Comparison of ENCODE assay signal across 13 cellular contexts in genomic region chr7:47940482-47941001, GRCh38. TPM values are rescaled to one million over a fixed set of nuclear protein-coding genes. Genes with fewer than 3 reads are reported as not detected.
DNase-seq lines count a peak whose midpoint lies in the region; ATAC-seq, FAIRE-seq and TF ChIP-seq lines count a peak whose summit lies in the region.
"Had no signal": no experiment of that assay in that cellular context is flagged by ENCODE, and none has a peak within 500 bp of the region (broad histone marks: within the 10 kb centered on the region; RNA-seq: fewer than 3 reads in every experiment).

No MANE protein-coding gene starts in this region.

- no peaks in the 10 kb centered on the region for H3K36me3 Mint-ChIP-seq in astrocyte (ENCODE audit: low read depth, unreplicated experiment)
- H3K36me3 Mint-ChIP-seq in progenitor cell of endocrine pancreas (ENCODE audit: insufficient read depth): no peaks in the 10 kb centered on the region
- H3K36me3 Mint-ChIP-seq: CD14-positive monocyte had no signal

- peaks cover 29% of the 10 kb centered on the region for H3K4me1 Mint-ChIP-seq in astrocyte (ENCODE audit: low read depth, unreplicated experiment)
- H3K4me1 Mint-ChIP-seq in progenitor cell of endocrine pancreas (ENCODE audit: low read depth): peaks cover 20% of the 10 kb centered on the region

- FAIRE-seq in astrocyte (lab: Jason Lieb, UNC): no peak

- peak; percentile 32 to 76 (median 44) for ATAC-seq in psoas muscle
- ATAC-seq: naive thymus-derived CD8-positive, alpha-beta T cell had no signal

- H3K9me3 ChIP-seq in astrocyte (ENCODE audit: insufficient read depth, low read depth, low read length) (no peaks in the 10 kb centered on the region), left ventricle myocardium inferior (replicated peaks) (no peaks in the 10 kb centered on the region), psoas muscle (no peaks in the 10 kb centered on the region)

- H2AFZ ChIP-seq in astrocyte (ENCODE audit: low read depth, low read length): peak overlapping the region; percentile 6

- no peaks in the 10 kb centered on the region for H4K20me1 ChIP-seq in astrocyte (ENCODE audit: insufficient read depth, low read length)

- H3K4me3 Mint-ChIP-seq in astrocyte (ENCODE audit: unreplicated experiment): no peak overlapping the region
- H3K4me3 Mint-ChIP-seq in progenitor cell of endocrine pancreas (ENCODE audit: low read depth): no peak overlapping the region
- H3K4me3 Mint-ChIP-seq: CD14-positive monocyte; naive thymus-derived CD8-positive, alpha-beta T cell had no signal

- 57 to 70% (median 60%) methylated on average over 10 of the region's 10 CpGs for WGBS in psoas muscle, 3 donors

- H3K9ac ChIP-seq in astrocyte (ENCODE audit: low read length): peak overlapping the region; percentile 77

- H3K4me2 ChIP-seq in astrocyte (ENCODE audit: low read length): peak overlapping the region; percentile 70

- H3K4me3 ChIP-seq in astrocyte (ENCODE audit: insufficient read depth, low read depth, low read length) (no peak overlapping the region), left ventricle myocardium inferior (peak overlapping the region; percentile 46), psoas muscle (no peak overlapping the region)

- intact Hi-C loops in left ventricle myocardium inferior (cut with micrococcal nuclease) (no loop called here), psoas muscle (cut with DNase I) (no loop called here)

- H3K36me3 ChIP-seq in astrocyte (ENCODE audit: insufficient read depth, low read length): no peaks in the 10 kb centered on the region
- no peaks in the 10 kb centered on the region for H3K36me3 ChIP-seq in left ventricle myocardium inferior
- H3K36me3 ChIP-seq in psoas muscle (ENCODE audit: insufficient read depth in 1 of 2, low read depth in 1 of 2): peaks cover 0 to 15% of the 10 kb centered on the region in 2 donors

- TF ChIP-seq CTCF in astrocyte (IDR thresholded peaks at IDR 0.05; ENCODE audit: insufficient read depth, low read depth, low read length) (no peak), left ventricle myocardium inferior (IDR thresholded peaks at IDR 0.05; ENCODE audit: borderline replicate concordance) (no peak), psoas muscle (IDR thresholded peaks at IDR 0.05) (no peak), progenitor cell of endocrine pancreas (IDR thresholded peaks at IDR 0.05; ENCODE audit: unreplicated experiment) (no peak)

- H3K27ac Mint-ChIP-seq in astrocyte (ENCODE audit: unreplicated experiment) (peak overlapping the region; percentile 93), progenitor cell of endocrine pancreas (no peak overlapping the region)
- H3K27ac Mint-ChIP-seq: naive thymus-derived CD8-positive, alpha-beta T cell had no signal

- no peaks in the 10 kb centered on the region for H3K79me2 ChIP-seq in astrocyte (ENCODE audit: insufficient read depth, low read length)

- no peaks in the 10 kb centered on the region for H3K9me3 Mint-ChIP-seq in astrocyte (ENCODE audit: unreplicated experiment)
- no peaks in the 10 kb centered on the region for H3K9me3 Mint-ChIP-seq in progenitor cell of endocrine pancreas (ENCODE audit: low read depth)
- H3K9me3 Mint-ChIP-seq: CD14-positive monocyte; naive thymus-derived CD8-positive, alpha-beta T cell had no signal

- DNase-seq in Daoy (ENCODE audit: low read depth): peak; percentile 45
- peak; percentile 50 for DNase-seq in astrocyte (ENCODE audit: low read depth)
- DNase-seq in left ventricle myocardium inferior: peak; percentile 53
- peak in 1 of 2 donors; percentile 30 for DNase-seq in psoas muscle
- DNase-seq in progenitor cell of endocrine pancreas (ENCODE audit: low spot score, unreplicated experiment): no peak
- DNase-seq in GDM1 (lab: John Stamatoyannopoulos, UW): no peak
- no peak for DNase-seq in T-helper 1 cell
- no peak for DNase-seq in SIG-M5 treated with dmso at 0.1 percent for 504 hours (lab: John Stamatoyannopoulos, UW; ENCODE audit: unreplicated experiment)
- DNase-seq: foreskin melanocyte; naive thymus-derived CD8-positive, alpha-beta T cell; NCI-H1105; PC-3 had no signal

- H3K27ac ChIP-seq in astrocyte (ENCODE audit: low read depth, low read length) (peak overlapping the region; percentile 95), left ventricle myocardium inferior (replicated peaks) (peak overlapping the region; percentile 93), psoas muscle (peak overlapping the region; percentile 70)

- H3K27me3 Mint-ChIP-seq in astrocyte (ENCODE audit: low read depth, unreplicated experiment) (no peaks in the 10 kb centered on the region), progenitor cell of endocrine pancreas (no peaks in the 10 kb centered on the region)

- H3K27me3 ChIP-seq in astrocyte (ENCODE audit: insufficient read depth, low read length) (no peaks in the 10 kb centered on the region), left ventricle myocardium inferior (ENCODE audit: low read depth) (no peaks in the 10 kb centered on the region), psoas muscle (ENCODE audit: insufficient read depth in 3 of 3, low read length in 2 of 3) (no peaks in the 10 kb centered on the region)

- H3K4me1 ChIP-seq in astrocyte (ENCODE audit: insufficient read depth, low read length): peaks cover 21% of the 10 kb centered on the region
- H3K4me1 ChIP-seq in left ventricle myocardium inferior: peaks cover 79% of the 10 kb centered on the region
- H3K4me1 ChIP-seq in psoas muscle: no peaks in the 10 kb centered on the region

RNA-seq across cellular contexts. Expression of gene PKD1L1, which starts 7.7 kb away (rescaled TPM):
- 0.17 and 0.18 TPM in 2 replicates for total RNA-seq in Daoy (2014; rRNA removed; shearing (Covaris generic))
- total RNA-seq in astrocyte (0.31 and 0.39 TPM in 2 replicates), left ventricle myocardium inferior (1.5 TPM), psoas muscle (1 to 10 TPM in 3 of 4 donors, under 1 TPM in 1; 0.58 to 1.4 (median 1.1) TPM), progenitor cell of endocrine pancreas (0.67 and 0.89 TPM in 2 replicates)
- polyA plus RNA-seq in psoas muscle: under 1 TPM; 0.56 to 0.79 (median 0.73) TPM
- polyA plus RNA-seq: CD14-positive monocyte had no signal

RNA-seq across cellular contexts. Expression of gene HUS1, which starts 38.9 kb away (rescaled TPM):
- total RNA-seq in Daoy (2014; rRNA removed; shearing (Covaris generic)): 35.7 and 55.8 TPM in 2 replicates
- 31.0 and 34.4 TPM in 2 replicates for total RNA-seq in astrocyte
- 26.4 TPM for total RNA-seq in left ventricle myocardium inferior
- total RNA-seq in psoas muscle: 10 to 100 TPM; 26.3 to 30.7 (median 27.3) TPM
- 10 to 100 TPM; 17.8 to 29.8 (median 17.8) TPM for polyA plus RNA-seq in psoas muscle
- 45.1 and 50.0 TPM in 2 replicates for total RNA-seq in progenitor cell of endocrine pancreas

Comparison
In these comparisons a context has a peak if more than half of its experiments do, and no peak if none do; other contexts are left out.
1. DNase-seq: peak in Daoy (single experiment), astrocyte (single experiment) and left ventricle myocardium inferior (single experiment); none in progenitor cell of endocrine pancreas (single experiment), GDM1 (single experiment), T-helper 1 cell (0 of 5) and SIG-M5 treated with dmso at 0.1 percent for 504 hours (single experiment).
2. Peak in every context shown above with its lines, with median percentiles within 50 percentile points of each other: H3K27ac ChIP-seq.